In genomic region chr15:63497642-63498100, GRCh38 we compare ENCODE assay signal across 1 cellular context.
A peak's percentile ranks its signal among the peaks of the same experiment; 100 is the strongest.
TF ChIP-seq lines count a peak whose summit lies in the region.

No MANE protein-coding gene starts in this region.

TF ChIP-seq in K562, 482 proteins besides CTCF, POLR2A, EP300 and RAD21 (continued from another document and continues in another):
- no peak for TF ChIP-seq CHD7 (IDR thresholded peaks at IDR 0.05; ENCODE audit: low read depth, low read length)
- peak; percentile 19 to 30; a peak in 1 of 4 replicates for TF ChIP-seq KDM1A (IDR thresholded peaks at IDR 0.05)
- TF ChIP-seq SPI1 (IDR thresholded peaks at IDR 0.05; ENCODE audit: borderline replicate concordance, low read depth, low read length), result no peak
- no peak for TF ChIP-seq HINFP (tag; conservative IDR thresholded peaks at IDR 0.05; ENCODE audit: low read depth)
- TF ChIP-seq ZNF707 (CRISPR knock-in tag; conservative IDR thresholded peaks at IDR 0.05), result no peak
- TF ChIP-seq, protein P1, sequence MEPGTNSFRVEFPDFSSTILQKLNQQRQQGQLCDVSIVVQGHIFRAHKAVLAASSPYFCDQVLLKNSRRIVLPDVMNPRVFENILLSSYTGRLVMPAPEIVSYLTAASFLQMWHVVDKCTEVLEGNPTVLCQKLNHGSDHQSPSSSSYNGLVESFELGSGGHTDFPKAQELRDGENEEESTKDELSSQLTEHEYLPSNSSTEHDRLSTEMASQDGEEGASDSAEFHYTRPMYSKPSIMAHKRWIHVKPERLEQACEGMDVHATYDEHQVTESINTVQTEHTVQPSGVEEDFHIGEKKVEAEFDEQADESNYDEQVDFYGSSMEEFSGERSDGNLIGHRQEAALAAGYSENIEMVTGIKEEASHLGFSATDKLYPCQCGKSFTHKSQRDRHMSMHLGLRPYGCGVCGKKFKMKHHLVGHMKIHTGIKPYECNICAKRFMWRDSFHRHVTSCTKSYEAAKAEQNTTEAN (CRISPR knock-in tag; IDR thresholded peaks at IDR 0.05), result no peak
- no peak for TF ChIP-seq ZNF347 (CRISPR knock-in tag; IDR thresholded peaks at IDR 0.05; ENCODE audit: low read depth)
- no peak for TF ChIP-seq ATF6 (CRISPR knock-in tag; IDR thresholded peaks at IDR 0.05)
- TF ChIP-seq TAF15 (IDR thresholded peaks at IDR 0.05; ENCODE audit: low read depth, low read length), result no peak
- no peak for TF ChIP-seq ZNF76 (CRISPR knock-in tag; IDR thresholded peaks at IDR 0.05; ENCODE audit: borderline replicate concordance)
- TF ChIP-seq MCM3 (IDR thresholded peaks at IDR 0.05), result no peak
- TF ChIP-seq FOSL1 (tag; conservative IDR thresholded peaks at IDR 0.05), result no peak
- peak; percentile 63; the same call in 1 of the 2 replicates for TF ChIP-seq SMARCE1 (IDR thresholded peaks at IDR 0.05)
- TF ChIP-seq, protein P2, sequence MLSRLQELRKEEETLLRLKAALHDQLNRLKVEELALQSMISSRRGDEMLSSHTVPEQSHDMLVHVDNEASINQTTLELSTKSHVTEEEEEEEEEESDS (CRISPR knock-in tag; IDR thresholded peaks at IDR 0.05), result no peak
- peak; percentile 45; the same call in 1 of the 2 replicates for TF ChIP-seq SMARCA4 (IDR thresholded peaks at IDR 0.05)
- TF ChIP-seq THRAP3 (IDR thresholded peaks at IDR 0.05; ENCODE audit: borderline replicate concordance), result no peak
- TF ChIP-seq NELFE (IDR thresholded peaks at IDR 0.05; ENCODE audit: insufficient read depth, insufficient read length), result no peak
- no peak for TF ChIP-seq HLTF (IDR thresholded peaks at IDR 0.05)
- peak; percentile 11; the same call in 1 of the 2 replicates for TF ChIP-seq BCOR (IDR thresholded peaks at IDR 0.05)
- TF ChIP-seq ZNF175 (CRISPR knock-in tag; IDR thresholded peaks at IDR 0.05; ENCODE audit: low read depth), result no peak
- TF ChIP-seq ZSCAN29 (IDR thresholded peaks at IDR 0.05), result no peak
- TF ChIP-seq NCOR1 (IDR thresholded peaks at IDR 0.05), result peak; percentile 34; the same call in 1 of the 2 replicates
- no peak for TF ChIP-seq SP1 (CRISPR knock-in tag; IDR thresholded peaks at IDR 0.05)
- no peak for TF ChIP-seq POLR2B (IDR thresholded peaks at IDR 0.05; ENCODE audit: low read depth, partially characterized antibody)
- no peak for TF ChIP-seq ZNF274 (IDR thresholded peaks at IDR 0.05; ENCODE audit: borderline replicate concordance, low read depth, low read length)
- TF ChIP-seq ID3 (CRISPR knock-in tag; IDR thresholded peaks at IDR 0.05), result no peak
- no peak for TF ChIP-seq ID3 (tag; IDR thresholded peaks at IDR 0.05)
- TF ChIP-seq FOXK1 (CRISPR knock-in tag; IDR thresholded peaks at IDR 0.05; ENCODE audit: borderline replicate concordance), result no peak
- TF ChIP-seq ETV6 (IDR thresholded peaks at IDR 0.05; ENCODE audit: borderline replicate concordance in 1 of 2, low read depth in 2 of 2, low read length in 1 of 2), result peak; percentile 58 to 86; a peak in 3 of 4 replicates
- no peak for TF ChIP-seq ETV6 (CRISPR knock-in tag; IDR thresholded peaks at IDR 0.05; ENCODE audit: borderline replicate concordance)
- TF ChIP-seq XRCC4 (IDR thresholded peaks at IDR 0.05; ENCODE audit: extremely low read depth, insufficient read depth, insufficient read length), result no peak
- peak; percentile 95 for TF ChIP-seq ZFP36 (IDR thresholded peaks at IDR 0.05; ENCODE audit: low read depth, low read length, partially characterized antibody)
- TF ChIP-seq GATAD2B (IDR thresholded peaks at IDR 0.05; ENCODE audit: borderline replicate concordance), result no peak
- no peak for TF ChIP-seq KLF6 (CRISPR knock-in tag; IDR thresholded peaks at IDR 0.05; ENCODE audit: borderline replicate concordance)
- TF ChIP-seq ZNF24 (IDR thresholded peaks at IDR 0.05), result peak; percentile 77
- no peak for TF ChIP-seq ADNP (tag; IDR thresholded peaks at IDR 0.05)
- no peak for TF ChIP-seq ARID3A (IDR thresholded peaks at IDR 0.05; ENCODE audit: borderline replicate concordance, low read depth, low read length)
- TF ChIP-seq, protein P3, sequence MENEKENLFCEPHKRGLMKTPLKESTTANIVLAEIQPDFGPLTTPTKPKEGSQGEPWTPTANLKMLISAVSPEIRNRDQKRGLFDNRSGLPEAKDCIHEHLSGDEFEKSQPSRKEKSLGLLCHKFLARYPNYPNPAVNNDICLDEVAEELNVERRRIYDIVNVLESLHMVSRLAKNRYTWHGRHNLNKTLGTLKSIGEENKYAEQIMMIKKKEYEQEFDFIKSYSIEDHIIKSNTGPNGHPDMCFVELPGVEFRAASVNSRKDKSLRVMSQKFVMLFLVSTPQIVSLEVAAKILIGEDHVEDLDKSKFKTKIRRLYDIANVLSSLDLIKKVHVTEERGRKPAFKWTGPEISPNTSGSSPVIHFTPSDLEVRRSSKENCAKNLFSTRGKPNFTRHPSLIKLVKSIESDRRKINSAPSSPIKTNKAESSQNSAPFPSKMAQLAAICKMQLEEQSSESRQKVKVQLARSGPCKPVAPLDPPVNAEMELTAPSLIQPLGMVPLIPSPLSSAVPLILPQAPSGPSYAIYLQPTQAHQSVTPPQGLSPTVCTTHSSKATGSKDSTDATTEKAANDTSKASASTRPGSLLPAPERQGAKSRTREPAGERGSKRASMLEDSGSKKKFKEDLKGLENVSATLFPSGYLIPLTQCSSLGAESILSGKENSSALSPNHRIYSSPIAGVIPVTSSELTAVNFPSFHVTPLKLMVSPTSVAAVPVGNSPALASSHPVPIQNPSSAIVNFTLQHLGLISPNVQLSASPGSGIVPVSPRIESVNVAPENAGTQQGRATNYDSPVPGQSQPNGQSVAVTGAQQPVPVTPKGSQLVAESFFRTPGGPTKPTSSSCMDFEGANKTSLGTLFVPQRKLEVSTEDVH (IDR thresholded peaks at IDR 0.05; ENCODE audit: low read depth, partially characterized antibody), result no peak
